ENCODE assay signal across 26 cellular contexts in the genomic region with DNA sequence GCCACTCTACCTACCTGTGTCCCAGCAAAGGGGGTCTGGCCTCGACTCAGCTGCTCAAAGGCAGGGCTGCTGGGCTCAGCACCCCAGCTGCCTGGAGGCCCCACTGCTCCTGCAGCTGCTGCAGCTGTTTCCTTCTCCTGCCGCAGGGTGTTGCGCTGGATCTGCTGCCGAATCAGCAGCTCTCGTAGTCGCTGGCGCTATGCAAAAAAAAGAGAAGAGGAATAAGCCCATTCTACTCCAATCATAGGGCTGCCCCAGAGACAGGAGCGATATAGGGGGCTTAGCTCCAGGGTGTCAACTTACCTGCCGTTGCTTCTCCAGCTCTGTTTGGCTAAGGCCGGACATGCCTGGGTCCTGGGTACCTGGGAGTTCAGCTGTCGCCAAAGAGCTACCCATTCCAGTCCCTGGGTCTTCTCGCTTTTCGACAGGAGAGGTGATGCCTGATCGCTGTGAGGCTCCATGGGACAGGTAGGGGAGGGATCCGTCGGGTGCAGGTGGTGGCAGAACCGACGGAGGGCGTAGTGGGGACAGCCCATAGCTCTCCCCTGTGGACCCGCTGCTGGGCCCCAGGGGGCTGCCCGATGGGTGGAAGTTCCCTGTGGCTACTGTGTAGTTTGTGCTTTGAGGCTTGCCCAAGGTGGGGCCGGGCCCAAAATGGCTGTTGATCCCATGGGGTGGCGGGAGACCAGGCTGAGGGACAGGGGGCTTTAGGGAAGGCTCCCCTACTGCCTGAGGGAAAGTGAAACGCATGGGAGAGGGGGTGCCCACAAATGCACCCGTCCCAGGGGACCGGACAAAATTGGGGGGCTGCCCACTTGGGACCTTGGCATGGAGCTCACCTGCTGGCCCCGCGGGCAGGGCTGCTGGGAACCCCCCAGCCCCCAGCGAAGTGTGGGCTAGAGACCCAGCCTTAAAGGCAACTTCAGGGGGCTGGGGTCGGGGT. TPM values are rescaled to one million over a fixed set of nuclear protein-coding genes. Genes with fewer than 3 reads are reported as not detected.
DNase-seq lines count a peak whose midpoint lies in the region; ATAC-seq, FAIRE-seq and TF ChIP-seq lines count a peak whose summit lies in the region.
"Had no signal": no experiment of that assay in that cellular context is flagged by ENCODE, and none has a peak within 500 bp of the region (broad histone marks: within the 10 kb centered on the region; RNA-seq: fewer than 3 reads in every experiment).

No MANE protein-coding gene starts in this region.

- H3K4me1 ChIP-seq in K562 (replicated peaks in 1 of 2; ENCODE audit: control insufficient read depth in 2 of 2, insufficient read depth in 2 of 2, low read length in 2 of 2) (0 out of 5 replicates have a peak, but pooled peaks cover 0 to 3% of the 10 kb centered on the region in 2 experiments), osteoblast (ENCODE audit: insufficient read depth, low read length) (no peaks in the 10 kb centered on the region)
- H3K4me1 ChIP-seq: BLaER1 treated with 17β-estradiol and CSF1 and Interleukin-3, amounts not matched to agents 10 nM and 100 nM; SJSA1 had no signal

- TF ChIP-seq POLR2A in K562 (conservative IDR thresholded peaks at IDR 0.05), result no peak

- no TSS peak for BruUV-seq in K562 (replicated peaks; lab: Mats Ljungman, UMichigan)

- FAIRE-seq in K562 (lab: Jason Lieb, UNC), result no peak
- FAIRE-seq: G401.6, GM18507 had no signal

- no peak for TF ChIP-seq EP300 in K562 (IDR thresholded peaks at IDR 0.05; ENCODE audit: low read length)

- in situ Hi-C loops in K562 (cut with MboI), result no loop called here

- H3K27ac ChIP-seq in K562 (ENCODE audit: extremely low read depth, low read depth, low read length), result no peak overlapping the region
- no peak overlapping the region for H3K27ac ChIP-seq in osteoblast (ENCODE audit: low read depth, low read length)
- H3K27ac ChIP-seq: BLaER1 treated with 17β-estradiol and CSF1 and Interleukin-3, amounts not matched to agents 10 nM and 100 nM; SJSA1 had no signal

- H3K4me3 ChIP-seq in H7 (ENCODE audit: insufficient read depth, low read depth, low read length) (no peak overlapping the region), K562 (no peak overlapping the region), osteoblast (ENCODE audit: insufficient read depth, low read length) (no peak overlapping the region)
- H3K4me3 ChIP-seq: BLaER1 treated with 17β-estradiol and CSF1 and Interleukin-3, amounts not matched to agents 10 nM and 100 nM; GM23338; SJSA1 had no signal

- H3K27me3 ChIP-seq in H7 (ENCODE audit: control insufficient read depth, insufficient read depth, low read length) (no peaks in the 10 kb centered on the region), K562 (ENCODE audit: control insufficient read depth in 2 of 2, insufficient read depth in 2 of 2, low read length in 2 of 2) (no peaks in the 10 kb centered on the region), osteoblast (ENCODE audit: insufficient read depth, low read length) (no peaks in the 10 kb centered on the region)
- H3K27me3 ChIP-seq: BLaER1 treated with 17β-estradiol and CSF1 and Interleukin-3, amounts not matched to agents 10 nM and 100 nM; SJSA1 had no signal

- no peaks in the 10 kb centered on the region for H3K79me2 ChIP-seq in K562 (ENCODE audit: control insufficient read depth, insufficient read depth, low read length)
- peaks cover 6% of the 10 kb centered on the region for H3K79me2 ChIP-seq in osteoblast (ENCODE audit: insufficient read depth, low read length)

- no peak overlapping the region for H3K9ac ChIP-seq in K562 (ENCODE audit: insufficient read depth in 1 of 2, low read depth in 2 of 2, low read length in 2 of 2)
- H3K9ac ChIP-seq: BLaER1 treated with 17β-estradiol and CSF1 and Interleukin-3, amounts not matched to agents 10 nM and 100 nM had no signal

- H3K36me3 ChIP-seq in H7 (replicated peaks; ENCODE audit: control insufficient read depth, insufficient read depth, low read length) (peaks cover 72% of the 10 kb centered on the region), K562 (ENCODE audit: control insufficient read depth, insufficient read depth, low read length) (peaks cover 97% of the 10 kb centered on the region), osteoblast (ENCODE audit: insufficient read depth, low read length) (peaks cover 83% of the 10 kb centered on the region)

- no peak overlapping the region for H3K27ac Mint-ChIP-seq in activated CD8-positive, alpha-beta memory T cell treated with anti-CD3 and anti-CD28 coated beads, Interleukin-2, amount 10 ng/mL, durations not matched to agents 7 days and 5 days
- H3K27ac Mint-ChIP-seq: CD8-positive, alpha-beta T cell; GM23338 had no signal

- H3K9me1 ChIP-seq in K562 (ENCODE audit: control insufficient read depth, insufficient read depth, low read length), result no peaks in the 10 kb centered on the region

- H3K4me1 Mint-ChIP-seq in activated CD8-positive, alpha-beta memory T cell treated with anti-CD3 and anti-CD28 coated beads, Interleukin-2, amount 10 ng/mL, durations not matched to agents 7 days and 5 days, result peaks cover 7% of the 10 kb centered on the region
- H3K4me1 Mint-ChIP-seq: GM23338 had no signal

- no peaks in the 10 kb centered on the region for H3K9me3 Mint-ChIP-seq in activated CD8-positive, alpha-beta memory T cell treated with anti-CD3 and anti-CD28 coated beads, Interleukin-2, amount 10 ng/mL, durations not matched to agents 7 days and 5 days (ENCODE audit: low read depth)
- H3K9me3 Mint-ChIP-seq: CD8-positive, alpha-beta T cell; GM23338 had no signal

- peaks cover 1% of the 10 kb centered on the region for H4K20me1 ChIP-seq in K562 (replicated peaks; ENCODE audit: control insufficient read depth, insufficient read depth, low read length)
- peaks cover 40% of the 10 kb centered on the region for H4K20me1 ChIP-seq in osteoblast (ENCODE audit: insufficient read depth, low read length)

- no peaks in the 10 kb centered on the region for H3K27me3 Mint-ChIP-seq in activated CD8-positive, alpha-beta memory T cell treated with anti-CD3 and anti-CD28 coated beads, Interleukin-2, amount 10 ng/mL, durations not matched to agents 7 days and 5 days

- POLR2A ChIA-PET in K562 (lab: Yijun Ruan, JAX) (interaction anchor here (0.7 to 12.9 kb wide), 10 partner anchors 9 to 91 kb away, joined by 3 to 78 read pairs (median 8); a partner anchor contains a TSS), HEK293T (lab: Yijun Ruan, JAX) (interaction anchor here (1.4 kb wide), 1 partner anchor 22 kb away, joined by 3 read pairs; no protein-coding TSS in a partner anchor)

- peak; percentile 24 for DNase-seq in Right ventricle myocardium superior
- no peak for DNase-seq in left cardiac atrium
- peak; percentile 62 for DNase-seq in H7
- no peak for DNase-seq in K562 (ENCODE audit: extremely low read depth in 1 of 4, low spot score in 3 of 4)
- DNase-seq in osteoblast (ENCODE audit: insufficient read length, low spot score, missing footprints), result peak; percentile 68
- no peak for DNase-seq in mucosa of gallbladder (ENCODE audit: low spot score)
- no peak for DNase-seq in activated CD8-positive, alpha-beta memory T cell treated with anti-CD3 and anti-CD28 coated beads, Interleukin-2, amount 10 ng/mL, durations not matched to agents 7 days and 5 days
- DNase-seq in HEK293T (ENCODE audit: extremely low spot score), result no peak
- DNase-seq: 8988T; CD8-positive, alpha-beta T cell; DMS153; KBM-7; NCI-H1092 treated with DMSO at 0.1 percent for 48 hours; NCI-H1436 treated with DMSO at 0.1 percent for 48 hours; NCI-H2029 treated with DMSO at 0.1 percent for 48 hours; NCI-H226; NCI-H510A treated with DMSO at 0.1 percent for 48 hours; NCI-H748 treated with DMSO at 0.1 percent for 48 hours; NK-92 treated with Interleukin-12 subunit alpha and Interleukin-12 subunit beta, amount 100 ng/mL, for 24 hours had no signal

- ATAC-seq in Right ventricle myocardium superior (ENCODE audit: poor library complexity) (no peak), left cardiac atrium (no peak), K562 (no peak)
- no peak for ATAC-seq in activated CD8-positive, alpha-beta memory T cell treated with anti-CD3 and anti-CD28 coated beads, Interleukin-2, amount 10 ng/mL, durations not matched to agents 7 days and 5 days
- ATAC-seq: CD8-positive, alpha-beta T cell; GM23338; Panc1 had no signal

- H2AFZ ChIP-seq in K562 (ENCODE audit: low read depth, low read length) (no peak overlapping the region), osteoblast (ENCODE audit: low read length) (no peak overlapping the region)
- H2AFZ ChIP-seq: GM23338 had no signal

- intact Hi-C loops in Right ventricle myocardium superior (cut with DNase I) (no loop called here), left cardiac atrium (cut with DNase I) (no loop called here), K562 (cut with micrococcal nuclease) (no loop called here)

- TF ChIP-seq RAD21 in K562 (CRISPR knock-in tag; conservative IDR thresholded peaks at IDR 0.05 in 1 of 2, IDR thresholded peaks at IDR 0.05 in 1 of 2), result no peak

- peaks cover 42% of the 10 kb centered on the region for H3K36me3 Mint-ChIP-seq in activated CD8-positive, alpha-beta memory T cell treated with anti-CD3 and anti-CD28 coated beads, Interleukin-2, amount 10 ng/mL, durations not matched to agents 7 days and 5 days

- TF ChIP-seq CTCF in K562 (IDR thresholded peaks at IDR 0.05 in 2 of 3, conservative IDR thresholded peaks at IDR 0.05 in 1 of 3; ENCODE audit: insufficient read depth in 2 of 3, low read depth in 1 of 3, low read length in 3 of 3) (no peak), osteoblast (IDR thresholded peaks at IDR 0.05; ENCODE audit: extremely low read depth, low read depth, low read length) (no peak)

- H3K4me2 ChIP-seq in K562 (ENCODE audit: insufficient read depth, low read length) (no peak overlapping the region), osteoblast (ENCODE audit: insufficient read depth, low read length) (no peak overlapping the region)
- H3K4me2 ChIP-seq: BLaER1 treated with 17β-estradiol and CSF1 and Interleukin-3, amounts not matched to agents 10 nM and 100 nM; GM23338 had no signal

- no peaks in the 10 kb centered on the region for H3K9me3 ChIP-seq in K562 (replicated peaks; ENCODE audit: control insufficient read depth, insufficient read depth, low read depth, low read length)
- no peaks in the 10 kb centered on the region for H3K9me3 ChIP-seq in osteoblast (ENCODE audit: low read depth, low read length)
- H3K9me3 ChIP-seq: BLaER1 treated with 17β-estradiol and CSF1 and Interleukin-3, amounts not matched to agents 10 nM and 100 nM; SJSA1 had no signal

- CTCF ChIA-PET in K562 (lab: Yijun Ruan, JAX; ENCODE audit: low intra/inter-chr PET ratio) (no interaction called here), HEK293T (lab: Yijun Ruan, JAX) (interaction anchor here (1.1 to 1.5 kb wide), 2 partner anchors 8 to 52 kb away, joined by 3 read pairs; no protein-coding TSS in a partner anchor)
- CTCF ChIA-PET in activated CD8-positive, alpha-beta memory T cell treated with anti-CD3 and anti-CD28 coated beads, Interleukin-2, amount 10 ng/mL, durations not matched to agents 7 days and 5 days (lab: Charles Lee), result interaction anchor here (0.9 to 5.6 kb wide), 4 partner anchors 30 to 149 kb away, joined by 3 to 16 read pairs (median 4); a partner anchor contains a TSS

- H3K4me3 Mint-ChIP-seq in activated CD8-positive, alpha-beta memory T cell treated with anti-CD3 and anti-CD28 coated beads, Interleukin-2, amount 10 ng/mL, durations not matched to agents 7 days and 5 days, result no peak overlapping the region
- H3K4me3 Mint-ChIP-seq: CD8-positive, alpha-beta T cell; GM23338 had no signal

- WGBS in K562 (ENCODE audit: insufficient coverage, low coverage, missing lambda C conversion rate), result 95% methylated on average over 23 of the region's 30 CpGs

RNA-seq across cellular contexts. Expression of a gene that starts 20.9 kb away (rescaled TPM):
- total RNA-seq in Right ventricle myocardium superior, result 38.1 TPM
- total RNA-seq in left cardiac atrium, result 10 to 100 TPM; 44.1 to 47.4 TPM
- 16.2 and 20.8 TPM in 2 replicates for total RNA-seq in H7 (2014; rRNA removed; shearing (Covaris generic))
- 218 and 331 TPM in 2 replicates for total RNA-seq in K562 (2011; cell fraction: chromatin; rRNA removed; ENCODE audit: low replicate concordance)
- total RNA-seq in K562 (2011; cell fraction: nucleolus; rRNA removed), result 143 and 150 TPM in 2 replicates
- total RNA-seq in K562 (2011; cell fraction: nucleoplasm; rRNA removed), result 136 and 138 TPM in 2 replicates
- total RNA-seq in K562 (2014; rRNA removed), result 17.5 and 23.5 TPM in 2 replicates
- total RNA-seq in K562 (2014; rRNA removed; fragmentation: Illumina TruSeq; extraction: Trizol), result 10.5 and 10.6 TPM in 2 replicates
- total RNA-seq in K562 (2015; rRNA removed; fragmentation: Illumina TruSeq; extraction: Trizol), result 13.7 and 20.1 TPM in 2 replicates
- 89.5 and 93.7 TPM in 2 replicates for total RNA-seq in K562 (2021)
- polyA plus RNA-seq in K562 (2011; rRNA removed), result 9.9 and 15.2 TPM in 2 replicates
- polyA plus RNA-seq in K562 (2011; cell fraction: cytosol; rRNA removed), result 9.3 and 9.7 TPM in 2 replicates
- polyA plus RNA-seq in K562 (2011; cell fraction: nucleus; rRNA removed), result 68.2 and 72.0 TPM in 2 replicates
- 37.5 and 39.4 TPM in 2 replicates for polyA plus RNA-seq in K562 (2012)
- polyA plus RNA-seq in K562 (2014; fragmentation: Illumina TruSeq; extraction: Trizol), result 53.8 and 73.7 TPM in 2 replicates
- polyA plus RNA-seq in K562 (2014; fragmentation: Nextera tagmentation; extraction: Ambion mirVana), result 1 to 10 TPM in 1 of 2 experiments, under 1 TPM in 1; 0.22 to 1.4 TPM
- 33.3 and 42.1 TPM in 2 replicates for polyA plus RNA-seq in K562 (2014; rRNA removed)
- 18.1 and 20.1 TPM in 2 replicates for polyA minus RNA-seq in K562 (2011; rRNA and poly(A)+ RNA removed)
- 58.5 and 91.1 TPM in 2 replicates for polyA minus RNA-seq in K562 (2011; cell fraction: cytosol; rRNA and poly(A)+ RNA removed)
- polyA minus RNA-seq in K562 (2011; cell fraction: nucleus; rRNA and poly(A)+ RNA removed), result 19.0 and 36.2 TPM in 2 replicates
- total RNA-seq in osteoblast, result 24.6 and 28.6 TPM in 2 replicates
- 104 TPM for total RNA-seq in mucosa of gallbladder
- 100 to 1,000 TPM; 107 to 132 TPM for total RNA-seq in activated CD8-positive, alpha-beta memory T cell treated with anti-CD3 and anti-CD28 coated beads, Interleukin-2, amount 10 ng/mL, durations not matched to agents 7 days and 5 days

RNA-seq across cellular contexts. Expression of a gene that starts 21.1 kb away (rescaled TPM):
- total RNA-seq in Right ventricle myocardium superior (92.8 TPM), left cardiac atrium (10 to 100 TPM; 70.2 to 72.2 TPM), K562 (2014; rRNA removed) (51.1 and 51.6 TPM in 2 replicates), K562 (2014; rRNA removed; fragmentation: Illumina TruSeq; extraction: Trizol) (79.1 and 86.8 TPM in 2 replicates), K562 (2015; rRNA removed; fragmentation: Illumina TruSeq; extraction: Trizol) (74.0 and 75.0 TPM in 2 replicates), K562 (2021) (49.3 and 51.9 TPM in 2 replicates), osteoblast (81.3 and 89.0 TPM in 2 replicates), mucosa of gallbladder (51.7 TPM)
- total RNA-seq in H7 (2014; rRNA removed; shearing (Covaris generic)), result 44.2 and 51.1 TPM in 2 replicates
- 48.6 and 71.2 TPM in 2 replicates for total RNA-seq in K562 (2011; cell fraction: chromatin; rRNA removed; ENCODE audit: low replicate concordance)
- total RNA-seq in K562 (2011; cell fraction: nucleolus; rRNA removed), result 26.7 and 27.0 TPM in 2 replicates
- 42.8 and 56.8 TPM in 2 replicates for total RNA-seq in K562 (2011; cell fraction: nucleoplasm; rRNA removed)
- polyA plus RNA-seq in K562 (2011; rRNA removed) (109 TPM in 2 replicates), K562 (2014; fragmentation: Illumina TruSeq; extraction: Trizol) (95.8 and 108 TPM in 2 replicates), K562 (2014; fragmentation: Nextera tagmentation; extraction: Ambion mirVana) (100 to 1,000 TPM in 1 of 2 experiments, 10 to 100 TPM in 1; 82.7 to 126 TPM), K562 (2014; rRNA removed) (59.7 and 64.5 TPM in 2 replicates)
- polyA plus RNA-seq in K562 (2011; cell fraction: cytosol; rRNA removed), result 85.7 and 115 TPM in 2 replicates
- polyA plus RNA-seq in K562 (2011; cell fraction: nucleus; rRNA removed), result 31.1 and 53.9 TPM in 2 replicates
- polyA plus RNA-seq in K562 (2012), result 53.3 and 68.9 TPM in 2 replicates
- 57.9 and 64.9 TPM in 2 replicates for polyA minus RNA-seq in K562 (2011; rRNA and poly(A)+ RNA removed)
- polyA minus RNA-seq in K562 (2011; cell fraction: cytosol; rRNA and poly(A)+ RNA removed), result 22.4 and 27.7 TPM in 2 replicates
- 9.0 and 14.2 TPM in 2 replicates for polyA minus RNA-seq in K562 (2011; cell fraction: nucleus; rRNA and poly(A)+ RNA removed)
- 10 to 100 TPM; 58.9 to 66.0 TPM for total RNA-seq in activated CD8-positive, alpha-beta memory T cell treated with anti-CD3 and anti-CD28 coated beads, Interleukin-2, amount 10 ng/mL, durations not matched to agents 7 days and 5 days

RNA-seq across cellular contexts. Expression of a gene that starts 30.1 kb away (rescaled TPM):
- total RNA-seq in Right ventricle myocardium superior, result 0.48 TPM
- under 1 TPM; 0.24 to 0.41 TPM for total RNA-seq in left cardiac atrium
- 5.5 and 7.1 TPM in 2 replicates for total RNA-seq in H7 (2014; rRNA removed; shearing (Covaris generic))
- total RNA-seq in K562 (2011; cell fraction: chromatin; rRNA removed; ENCODE audit: low replicate concordance), result 4.6 and 10.2 TPM in 2 replicates
- total RNA-seq in K562 (2011; cell fraction: nucleolus; rRNA removed), result 9.2 and 10.9 TPM in 2 replicates
- total RNA-seq in K562 (2011; cell fraction: nucleoplasm; rRNA removed), result 6.1 and 7.3 TPM in 2 replicates
- total RNA-seq in K562 (2014; rRNA removed), result 6.8 and 7.2 TPM in 2 replicates
- 8.2 and 8.5 TPM in 2 replicates for total RNA-seq in K562 (2014; rRNA removed; fragmentation: Illumina TruSeq; extraction: Trizol)
- 4.0 and 4.3 TPM in 2 replicates for total RNA-seq in K562 (2015; rRNA removed; fragmentation: Illumina TruSeq; extraction: Trizol)
- 7.7 and 8.8 TPM in 2 replicates for total RNA-seq in K562 (2021)
- 8.1 and 10.4 TPM in 2 replicates for polyA plus RNA-seq in K562 (2011; rRNA removed)
- 9.1 and 11.5 TPM in 2 replicates for polyA plus RNA-seq in K562 (2011; cell fraction: cytosol; rRNA removed)
- polyA plus RNA-seq in K562 (2011; cell fraction: nucleus; rRNA removed), result 13.8 and 23.9 TPM in 2 replicates
- 5.5 and 12.1 TPM in 2 replicates for polyA plus RNA-seq in K562 (2012)
- polyA plus RNA-seq in K562 (2014; fragmentation: Illumina TruSeq; extraction: Trizol), result 7.0 and 9.7 TPM in 2 replicates
- polyA plus RNA-seq in K562 (2014; fragmentation: Nextera tagmentation; extraction: Ambion mirVana), result 10 to 100 TPM; 27.4 to 36.1 TPM
- 10.0 and 14.4 TPM in 2 replicates for polyA plus RNA-seq in K562 (2014; rRNA removed)
- 5.4 and 5.5 TPM in 2 replicates for polyA minus RNA-seq in K562 (2011; rRNA and poly(A)+ RNA removed)
- 3.2 and 3.9 TPM in 2 replicates for polyA minus RNA-seq in K562 (2011; cell fraction: cytosol; rRNA and poly(A)+ RNA removed)
- 2.3 and 4.0 TPM in 2 replicates for polyA minus RNA-seq in K562 (2011; cell fraction: nucleus; rRNA and poly(A)+ RNA removed)
- 0.72 and 0.88 TPM in 2 replicates for total RNA-seq in osteoblast
- total RNA-seq in mucosa of gallbladder, result 0.29 TPM
- 10 to 100 TPM; 14.9 to 15.1 TPM for total RNA-seq in activated CD8-positive, alpha-beta memory T cell treated with anti-CD3 and anti-CD28 coated beads, Interleukin-2, amount 10 ng/mL, durations not matched to agents 7 days and 5 days

RNA-seq across cellular contexts. Expression of a gene that starts 40.5 kb away (rescaled TPM):
- total RNA-seq in Right ventricle myocardium superior (0.78 TPM), left cardiac atrium (under 1 TPM; 0.29 to 0.84 TPM), K562 (2014; rRNA removed) (2.5 and 3.6 TPM in 2 replicates), K562 (2014; rRNA removed; fragmentation: Illumina TruSeq; extraction: Trizol) (0.99 and 1.4 TPM in 2 replicates), K562 (2015; rRNA removed; fragmentation: Illumina TruSeq; extraction: Trizol) (2.3 and 2.5 TPM in 2 replicates), K562 (2021) (3.4 and 3.6 TPM in 2 replicates), osteoblast (under 0.01 and 0.29 TPM in 2 replicates), mucosa of gallbladder (0.06 TPM)
- total RNA-seq in H7 (2014; rRNA removed; shearing (Covaris generic)), result 0.10 and 0.30 TPM in 2 replicates
- 1.2 and 2.3 TPM in 2 replicates for total RNA-seq in K562 (2011; cell fraction: chromatin; rRNA removed; ENCODE audit: low replicate concordance)
- total RNA-seq in K562 (2011; cell fraction: nucleolus; rRNA removed), result 1.7 TPM in 2 replicates
- 0.92 and 1.0 TPM in 2 replicates for total RNA-seq in K562 (2011; cell fraction: nucleoplasm; rRNA removed)
- polyA plus RNA-seq in K562 (2011; rRNA removed) (0.31 and 0.42 TPM in 2 replicates), K562 (2014; fragmentation: Illumina TruSeq; extraction: Trizol) (1.6 and 1.9 TPM in 2 replicates), K562 (2014; fragmentation: Nextera tagmentation; extraction: Ambion mirVana) (under 1 TPM; 0.03 to 0.13 TPM), K562 (2014; rRNA removed) (2.2 and 2.4 TPM in 2 replicates)
- polyA plus RNA-seq in K562 (2011; cell fraction: cytosol; rRNA removed), result 0.31 and 0.69 TPM in 2 replicates
- 0.53 and 1.2 TPM in 2 replicates for polyA plus RNA-seq in K562 (2011; cell fraction: nucleus; rRNA removed)
- polyA plus RNA-seq in K562 (2012), result 0.55 and 1.8 TPM in 2 replicates
- 0.24 and 0.70 TPM in 2 replicates for polyA minus RNA-seq in K562 (2011; rRNA and poly(A)+ RNA removed)
- polyA minus RNA-seq in K562 (2011; cell fraction: cytosol; rRNA and poly(A)+ RNA removed), result 0.64 and 0.76 TPM in 2 replicates
- polyA minus RNA-seq in K562 (2011; cell fraction: nucleus; rRNA and poly(A)+ RNA removed), result 0.56 and 0.81 TPM in 2 replicates
- total RNA-seq in activated CD8-positive, alpha-beta memory T cell treated with anti-CD3 and anti-CD28 coated beads, Interleukin-2, amount 10 ng/mL, durations not matched to agents 7 days and 5 days, result under 1 TPM; 0.38 to 0.66 TPM
- polyA plus RNA-seq: GM23338 had no signal

RNA-seq across cellular contexts. Expression of a gene that starts 54.9 kb away (rescaled TPM):
- total RNA-seq in Right ventricle myocardium superior, result 0.32 TPM
- 1 to 10 TPM in 1 of 2 donors, under 1 TPM in 1; 0.97 to 1.0 TPM for total RNA-seq in left cardiac atrium
- total RNA-seq in H7 (2014; rRNA removed; shearing (Covaris generic)), result not detected in 2 replicates
- total RNA-seq in K562 (2011; cell fraction: chromatin; rRNA removed; ENCODE audit: low replicate concordance), result 2.7 and 5.1 TPM in 2 replicates
- total RNA-seq in K562 (2011; cell fraction: nucleolus; rRNA removed), result 2.7 and 3.2 TPM in 2 replicates
- total RNA-seq in K562 (2011; cell fraction: nucleoplasm; rRNA removed), result 2.7 and 3.6 TPM in 2 replicates
- 1.7 and 2.6 TPM in 2 replicates for total RNA-seq in K562 (2014; rRNA removed)
- 0.40 and 0.45 TPM in 2 replicates for total RNA-seq in K562 (2014; rRNA removed; fragmentation: Illumina TruSeq; extraction: Trizol)
- total RNA-seq in K562 (2015; rRNA removed; fragmentation: Illumina TruSeq; extraction: Trizol), result 1.1 and 1.2 TPM in 2 replicates
- 2.2 and 2.3 TPM in 2 replicates for total RNA-seq in K562 (2021)
- 0.29 and 2.4 TPM in 2 replicates for polyA plus RNA-seq in K562 (2011; rRNA removed)
- 1.1 and 2.6 TPM in 2 replicates for polyA plus RNA-seq in K562 (2011; cell fraction: cytosol; rRNA removed)
- 1.0 and 4.5 TPM in 2 replicates for polyA plus RNA-seq in K562 (2011; cell fraction: nucleus; rRNA removed)
- 1.8 and 1.9 TPM in 2 replicates for polyA plus RNA-seq in K562 (2012)
- polyA plus RNA-seq in K562 (2014; fragmentation: Illumina TruSeq; extraction: Trizol), result 0.54 and 0.60 TPM in 2 replicates
- polyA plus RNA-seq in K562 (2014; fragmentation: Nextera tagmentation; extraction: Ambion mirVana), result under 1 TPM; 0.07 to 0.11 TPM
- 1.8 and 2.4 TPM in 2 replicates for polyA plus RNA-seq in K562 (2014; rRNA removed)
- 0.53 and 1.9 TPM in 2 replicates for polyA minus RNA-seq in K562 (2011; rRNA and poly(A)+ RNA removed)
- polyA minus RNA-seq in K562 (2011; cell fraction: cytosol; rRNA and poly(A)+ RNA removed), result 0.86 and 4.6 TPM in 2 replicates
- 1.1 and 6.0 TPM in 2 replicates for polyA minus RNA-seq in K562 (2011; cell fraction: nucleus; rRNA and poly(A)+ RNA removed)
- total RNA-seq in osteoblast, result under 0.01 TPM in 1 of 2 replicates, not detected in the other
- total RNA-seq in mucosa of gallbladder, result 1.5 TPM
- total RNA-seq in activated CD8-positive, alpha-beta memory T cell treated with anti-CD3 and anti-CD28 coated beads, Interleukin-2, amount 10 ng/mL, durations not matched to agents 7 days and 5 days, result under 1 TPM in 1 of 2 experiments, not detected in 1; 0.15 TPM
- total RNA-seq: Daoy, GM23338, SJSA1 had no signal
- polyA plus RNA-seq: GM23338 had no signal

Comparison
In these comparisons a context has a peak if more than half of its experiments do, and no peak if none do; other contexts are left out.
1. DNase-seq: peak in Right ventricle myocardium superior (single experiment), H7 (single experiment) and osteoblast (single experiment); none in left cardiac atrium (single experiment), K562 (0 of 4), mucosa of gallbladder (single experiment), activated CD8-positive, alpha-beta memory T cell treated with anti-CD3 and anti-CD28 coated beads, Interleukin-2, amount 10 ng/mL, durations not matched to agents 7 days and 5 days (single experiment) and HEK293T (single experiment).